Comparison of ENCODE assay signal across 14 cellular contexts in genomic region chrX:19674041-19674769, GRCh38.
DNase-seq lines count a peak whose midpoint lies in the region; ATAC-seq and TF ChIP-seq lines count a peak whose summit lies in the region.
"Had no signal": no experiment of that assay in that cellular context is flagged by ENCODE, and none has a peak within 500 bp of the region (broad histone marks: within the 10 kb centered on the region; RNA-seq: fewer than 3 reads in every experiment).

No MANE protein-coding gene starts in this region.

- no peaks in the 10 kb centered on the region for H3K36me3 ChIP-seq in RWPE2 (ENCODE audit: low read depth)
- H3K36me3 ChIP-seq: ovary, vagina had no signal

- ATAC-seq in stimulated activated naive CD8-positive, alpha-beta T cell treated with anti-CD3 and anti-CD28 coated beads, Interleukin-15, Interleukin-2, amounts not matched to agents 100 U/mL and 50 U/mL, for 24 hours, result no peak
- no peak for ATAC-seq in RWPE2 (ENCODE audit: low read depth)
- ATAC-seq in HG02970 (IDR thresholded peaks at IDR 0.05; ENCODE audit: low FRiP score, unreplicated experiment), result no peak

- peaks cover 35% of the 10 kb centered on the region for H3K36me3 Mint-ChIP-seq in stimulated activated naive CD8-positive, alpha-beta T cell treated with anti-CD3 and anti-CD28 coated beads, Interleukin-15, Interleukin-2, amounts not matched to agents 100 ng/mL and 50 ng/mL, for 24 hours (ENCODE audit: low read depth)
- no peaks in the 10 kb centered on the region for H3K36me3 Mint-ChIP-seq in endothelial cell (ENCODE audit: low read depth, unreplicated experiment)

- peaks cover 50% of the 10 kb centered on the region for H3K4me1 ChIP-seq in RWPE2 (ENCODE audit: insufficient read depth, poor library complexity, severe bottlenecking)
- H3K4me1 ChIP-seq: vagina had no signal

- peak overlapping the region; percentile 83 for H3K27ac ChIP-seq in RWPE2 (ENCODE audit: poor library complexity, severe bottlenecking)
- H3K27ac ChIP-seq: ovary, vagina had no signal

- in situ Hi-C loops in GM13976 (cut with MboI; ENCODE audit: low sequenced_read_pairs, unreplicated experiment), result no loop called here

- peak overlapping the region; percentile 51 for H3K4me3 Mint-ChIP-seq in stimulated activated naive CD8-positive, alpha-beta T cell treated with anti-CD3 and anti-CD28 coated beads, Interleukin-15, Interleukin-2, amounts not matched to agents 100 ng/mL and 50 ng/mL, for 24 hours
- H3K4me3 Mint-ChIP-seq in endothelial cell (ENCODE audit: unreplicated experiment), result no peak overlapping the region

- no peak overlapping the region for H3K4me3 ChIP-seq in RWPE2 (ENCODE audit: severe bottlenecking)
- H3K4me3 ChIP-seq: ovary, vagina had no signal

- H3K4me1 Mint-ChIP-seq in stimulated activated naive CD8-positive, alpha-beta T cell treated with anti-CD3 and anti-CD28 coated beads, Interleukin-15, Interleukin-2, amounts not matched to agents 100 ng/mL and 50 ng/mL, for 24 hours (ENCODE audit: low read depth), result peaks cover 68% of the 10 kb centered on the region
- peaks cover 38% of the 10 kb centered on the region for H3K4me1 Mint-ChIP-seq in endothelial cell (ENCODE audit: unreplicated experiment)

- no peak for DNase-seq in stimulated activated naive CD8-positive, alpha-beta T cell treated with anti-CD3 and anti-CD28 coated beads, Interleukin-15, Interleukin-2, amounts not matched to agents 100 U/mL and 50 U/mL, for 24 hours
- DNase-seq in RWPE2 (ENCODE audit: low spot score) (no peak), endothelial cell (ENCODE audit: low spot score) (no peak), LoVo (ENCODE audit: low spot score) (no peak), kidney tubule cell (ENCODE audit: low spot score) (no peak), GM13976 (ENCODE audit: low spot score) (no peak)
- DNase-seq: activated CD4-positive, CD25-positive, alpha-beta regulatory T cell treated with anti-CD3 and anti-CD28 coated beads, Interleukin-2, amount 50 U/mL, for 72 hours; glutamatergic neuron; NCI-H524 treated with DMSO at 0.1 percent for 48 hours had no signal

- H3K9me3 Mint-ChIP-seq in stimulated activated naive CD8-positive, alpha-beta T cell treated with anti-CD3 and anti-CD28 coated beads, Interleukin-15, Interleukin-2, amounts not matched to agents 100 ng/mL and 50 ng/mL, for 24 hours, result no peaks in the 10 kb centered on the region
- H3K9me3 Mint-ChIP-seq in endothelial cell (ENCODE audit: unreplicated experiment), result no peaks in the 10 kb centered on the region

- TF ChIP-seq CTCF in RWPE2 (IDR thresholded peaks at IDR 0.05; ENCODE audit: poor library complexity, severe bottlenecking), result no peak
- no peak for TF ChIP-seq CTCF in endothelial cell (IDR thresholded peaks at IDR 0.05; ENCODE audit: unreplicated experiment)
- TF ChIP-seq CTCF in GM13976 (IDR thresholded peaks at IDR 0.05; ENCODE audit: borderline replicate concordance, control extremely low read depth, extremely low read depth, insufficient read depth, missing control alignments), result no peak

- no peaks in the 10 kb centered on the region for H3K9me3 ChIP-seq in RWPE2 (ENCODE audit: severe bottlenecking)
- H3K9me3 ChIP-seq: ovary, vagina had no signal

- H3K27me3 ChIP-seq in RWPE2 (ENCODE audit: insufficient read depth, poor library complexity, severe bottlenecking), result no peaks in the 10 kb centered on the region
- H3K27me3 ChIP-seq: ovary, vagina had no signal

- H3K27me3 Mint-ChIP-seq in stimulated activated naive CD8-positive, alpha-beta T cell treated with anti-CD3 and anti-CD28 coated beads, Interleukin-15, Interleukin-2, amounts not matched to agents 100 ng/mL and 50 ng/mL, for 24 hours, result no peaks in the 10 kb centered on the region
- peaks cover 2% of the 10 kb centered on the region for H3K27me3 Mint-ChIP-seq in endothelial cell (ENCODE audit: unreplicated experiment)
- H3K27me3 Mint-ChIP-seq: B cell had no signal

- H3K27ac Mint-ChIP-seq in stimulated activated naive CD8-positive, alpha-beta T cell treated with anti-CD3 and anti-CD28 coated beads, Interleukin-15, Interleukin-2, amounts not matched to agents 100 ng/mL and 50 ng/mL, for 24 hours, result peak overlapping the region; percentile 68
- peak overlapping the region; percentile 64 for H3K27ac Mint-ChIP-seq in endothelial cell (ENCODE audit: unreplicated experiment)
- H3K27ac Mint-ChIP-seq: B cell had no signal
